25 cellular contexts compared by ENCODE assay signal in genomic region chr6:11718031-11718430, GRCh38.
"Had no signal": no experiment of that assay in that cellular context is flagged by ENCODE, and none has a peak within 500 bp of the region (broad histone marks: within the 10 kb centered on the region; RNA-seq: fewer than 3 reads in every experiment).

No MANE protein-coding gene starts in this region.

- ATAC-seq: effector memory CD8-positive, alpha-beta T cell; heart right ventricle; left cardiac atrium; left lung; naive thymus-derived CD8-positive, alpha-beta T cell; psoas muscle; right cardiac atrium; stimulated activated naive B cell treated with anti-CD40 and anti-IgM and Interleukin-4, amounts not matched to agents 10 μg/mL and 1 μg/mL and 100 μg/mL, for 72 hours had no signal

- H3K27me3 ChIP-seq: esophagus squamous epithelium, heart right ventricle, left lung, ovary, spleen, stomach, testis, tibial artery had no signal

- H3K9me3 Mint-ChIP-seq: effector memory CD8-positive, alpha-beta T cell; nephron progenitor cell had no signal

- H3K27me3 Mint-ChIP-seq: naive thymus-derived CD8-positive, alpha-beta T cell; stimulated activated naive B cell treated with anti-CD40 and anti-IgM and Interleukin-4, amounts not matched to agents 10 μg/mL and 1 μg/mL and 100 μg/mL, for 72 hours had no signal

- DNase-seq: cortex of kidney; effector memory CD8-positive, alpha-beta T cell; erythroblast; esophagus squamous epithelium; foreskin melanocyte; glutamatergic neuron; heart right ventricle; hippocampal formation; left cardiac atrium; left lung; mesendoderm; midbrain; naive thymus-derived CD8-positive, alpha-beta T cell; nephron progenitor cell; nucleus accumbens; ovary; psoas muscle; right cardiac atrium; spleen; stimulated activated naive B cell treated with anti-CD40 and anti-IgM and Interleukin-4, amounts not matched to agents 10 μg/mL and 1 μg/mL and 100 μg/mL, for 72 hours; stomach; testis; tibial artery had no signal

- H3K36me3 Mint-ChIP-seq: type B pancreatic cell had no signal

- H3K36me3 ChIP-seq: esophagus squamous epithelium, heart right ventricle, left lung, ovary, spleen, stomach, tibial artery had no signal

- H3K4me3 ChIP-seq: esophagus squamous epithelium, heart right ventricle, left lung, ovary, psoas muscle, skin epidermis, spleen, stomach, testis, tibial artery had no signal

- H3K9me3 ChIP-seq: esophagus squamous epithelium, heart right ventricle, left lung, ovary, psoas muscle, spleen, stomach, testis, tibial artery had no signal

- H3K27ac Mint-ChIP-seq: effector memory CD8-positive, alpha-beta T cell; nephron progenitor cell; type B pancreatic cell had no signal

- H3K27ac ChIP-seq: esophagus squamous epithelium, heart right ventricle, left lung, ovary, psoas muscle, skin epidermis, spleen, stomach, testis, tibial artery had no signal

- H3K4me3 Mint-ChIP-seq: effector memory CD8-positive, alpha-beta T cell; naive thymus-derived CD8-positive, alpha-beta T cell; nephron progenitor cell; type B pancreatic cell had no signal

- H3K4me1 ChIP-seq: stomach, testis had no signal
